ENCODE assay signal across 19 cellular contexts in the genomic region with DNA sequence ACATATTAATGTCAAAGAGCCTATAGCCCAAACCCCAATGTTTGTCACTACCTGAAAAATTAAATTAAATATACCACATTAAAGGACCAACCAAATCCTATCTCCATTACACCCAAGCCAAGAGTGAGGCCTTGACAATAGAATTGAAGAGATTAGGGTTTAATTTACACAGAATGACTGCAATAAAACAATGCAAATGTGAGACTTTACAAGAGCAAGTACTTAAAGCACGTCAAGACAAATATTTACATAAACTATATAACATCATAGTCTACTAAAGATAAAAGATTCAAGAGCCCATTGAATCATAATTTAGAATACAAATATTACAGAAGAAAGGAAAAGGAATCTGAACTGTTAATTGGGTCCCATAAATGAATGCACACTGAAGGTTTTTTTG.
"Had no signal": no experiment of that assay in that cellular context is flagged by ENCODE, and none has a peak within 500 bp of the region (broad histone marks: within the 10 kb centered on the region; RNA-seq: fewer than 3 reads in every experiment).

No MANE protein-coding gene starts in this region.

- FAIRE-seq: kidney, pancreas, urothelium cell line had no signal

- H3K9me3 ChIP-seq: pancreas had no signal

- H3K4me1 ChIP-seq: pancreas had no signal

- ATAC-seq: left cardiac atrium, left ventricle myocardium superior, pancreas, right cardiac atrium had no signal

- H3K4me2 ChIP-seq: hepatocyte, smooth muscle cell had no signal

- H3K27me3 ChIP-seq: dorsolateral prefrontal cortex, hepatocyte, pancreas had no signal

- H3K4me3 ChIP-seq: dorsolateral prefrontal cortex, hepatocyte, lung, pancreas, smooth muscle cell had no signal

- H2AFZ ChIP-seq: hepatocyte had no signal

- H3K36me3 ChIP-seq: pancreas had no signal

- H3K27ac ChIP-seq: dorsolateral prefrontal cortex, hepatocyte, pancreas had no signal

- DNase-seq: dorsolateral prefrontal cortex; effector CD8-positive, alpha-beta T cell; foreskin melanocyte; head of caudate nucleus; kidney; left cardiac atrium; left ventricle myocardium superior; mesenchymal stem cell; midbrain; naive B cell; occipital lobe; pancreas; right cardiac atrium; stimulated activated CD4-positive, alpha-beta T cell treated with anti-CD3 and anti-CD28 coated beads, Interleukin-2, amount 100 ng/mL, for 48 hours; stimulated activated naive CD4-positive, alpha-beta T cell treated with Interleukin-2 at 50 U/mL for 16 hours had no signal
